ENCODE assay signal across 1 cellular context in the genomic region with DNA sequence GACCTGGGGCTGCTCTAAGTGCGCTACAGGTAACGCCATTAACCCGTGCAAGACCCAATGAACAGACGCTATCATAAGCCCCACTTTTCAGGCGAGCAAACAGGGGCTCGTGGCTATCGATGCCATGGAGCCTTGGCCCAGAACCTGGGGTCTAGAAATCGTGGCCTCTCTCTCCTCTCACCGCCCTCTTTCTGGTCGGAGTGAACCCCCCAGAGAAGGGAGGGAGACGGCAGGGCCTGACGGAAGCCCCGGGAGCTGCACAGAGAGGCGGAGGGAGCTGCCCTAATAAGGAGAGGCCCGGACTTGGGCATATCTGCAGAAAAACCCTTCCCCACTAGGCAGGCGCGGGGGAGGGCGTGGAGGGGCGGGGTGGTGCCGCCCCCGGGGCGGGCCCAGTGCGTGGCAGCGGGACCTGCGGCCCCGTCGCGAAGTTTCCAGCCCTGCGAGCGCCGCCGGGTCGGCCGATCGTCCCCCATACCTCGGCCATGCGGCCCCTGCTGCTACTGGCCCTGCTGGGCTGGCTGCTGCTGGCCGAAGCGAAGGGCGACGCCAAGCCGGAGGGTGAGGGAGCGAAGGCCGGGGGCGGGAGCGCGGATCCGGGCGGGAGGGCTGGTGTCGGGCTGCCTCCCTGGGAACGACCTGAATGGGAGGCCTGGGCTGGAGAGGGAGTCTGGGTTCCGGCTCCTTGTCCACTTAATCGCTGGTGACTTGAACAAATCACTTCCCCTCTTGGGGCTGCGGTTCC.
TF ChIP-seq lines count a peak whose summit lies in the region.

A gene (plus strand): TSS at position 423 of the 745 bp plus-strand sequence. CDS start 63 bp downstream, at position 486.

TF ChIP-seq in A549, 52 proteins besides CTCF, POLR2A, EP300 and RAD21 (continued from another document):
- TF ChIP-seq, protein P1, sequence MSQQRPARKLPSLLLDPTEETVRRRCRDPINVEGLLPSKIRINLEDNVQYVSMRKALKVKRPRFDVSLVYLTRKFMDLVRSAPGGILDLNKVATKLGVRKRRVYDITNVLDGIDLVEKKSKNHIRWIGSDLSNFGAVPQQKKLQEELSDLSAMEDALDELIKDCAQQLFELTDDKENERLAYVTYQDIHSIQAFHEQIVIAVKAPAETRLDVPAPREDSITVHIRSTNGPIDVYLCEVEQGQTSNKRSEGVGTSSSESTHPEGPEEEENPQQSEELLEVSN (IDR thresholded peaks at IDR 0.05; ENCODE audit: borderline replicate concordance, low read depth): 0 out of 2 replicates have a peak, but pooled peaks have one; percentile 22
- TF ChIP-seq, protein P2, sequence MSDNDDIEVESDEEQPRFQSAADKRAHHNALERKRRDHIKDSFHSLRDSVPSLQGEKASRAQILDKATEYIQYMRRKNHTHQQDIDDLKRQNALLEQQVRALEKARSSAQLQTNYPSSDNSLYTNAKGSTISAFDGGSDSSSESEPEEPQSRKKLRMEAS (IDR thresholded peaks at IDR 0.05): peak; percentile 67
TF ChIP-seq in A549: peak in this region for 5.
